ENCODE assay signal across 21 cellular contexts in the genomic region with DNA sequence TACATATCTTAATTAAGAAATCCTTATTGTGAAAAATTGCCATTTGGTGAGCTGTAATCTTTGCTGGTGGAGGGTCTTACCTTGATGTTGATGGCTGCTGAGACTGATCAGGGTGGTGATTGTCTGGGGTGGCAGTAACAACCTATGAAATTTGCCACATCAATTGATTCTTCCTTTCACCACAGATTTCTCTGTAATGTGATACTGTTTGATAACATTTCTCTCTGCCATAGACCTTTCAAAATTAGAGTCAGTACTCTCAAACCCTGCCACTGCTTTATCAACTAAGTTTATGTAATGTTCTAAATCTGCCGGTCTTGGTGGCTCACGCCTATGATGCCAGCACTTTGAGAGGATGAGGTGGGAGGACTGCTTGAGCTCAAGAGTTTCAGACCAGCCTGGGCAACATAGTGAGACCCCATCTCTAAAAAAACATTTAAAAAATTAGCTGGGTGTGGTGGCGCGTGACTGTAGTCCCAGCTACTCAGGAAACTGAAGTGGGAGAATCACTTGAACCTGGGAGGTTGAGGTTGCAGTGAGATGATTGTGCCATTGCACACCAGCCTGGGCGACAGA. TPM values are rescaled to one million over a fixed set of nuclear protein-coding genes. Genes with fewer than 3 reads are reported as not detected.
DNase-seq lines count a peak whose midpoint lies in the region; ATAC-seq lines count a peak whose summit lies in the region.
"Had no signal": no experiment of that assay in that cellular context is flagged by ENCODE, and none has a peak within 500 bp of the region (broad histone marks: within the 10 kb centered on the region; RNA-seq: fewer than 3 reads in every experiment).

No MANE protein-coding gene starts in this region.

- peak; percentile 24 for DNase-seq in activated CD4-positive, alpha-beta T cell treated with anti-CD3 and anti-CD28 coated beads for 48 hours
- no peak for DNase-seq in activated CD4-positive, alpha-beta T cell treated with anti-CD3 and anti-CD28 coated beads, Interleukin-2, amount 50 U/mL, for 4 hours
- DNase-seq in CD1c-positive myeloid dendritic cell (ENCODE audit: extremely low spot score), result peak; percentile 28
- peak; percentile 33 for DNase-seq in activated CD4-positive, alpha-beta memory T cell treated with anti-CD3 and anti-CD28 coated beads for 36 hours
- no peak for DNase-seq in central memory CD8-positive, alpha-beta T cell (ENCODE audit: low spot score in 2 of 2)
- no peak for DNase-seq in NCI-H1436 (lab: John Stamatoyannopoulos, UW)
- no peak for DNase-seq in SHP77 (lab: John Stamatoyannopoulos, UW)
- no peak for DNase-seq in NCI-H510A (lab: John Stamatoyannopoulos, UW)
- DNase-seq: BE2C; cerebellar nuclear complex; foreskin fibroblast; H7; hippocampal formation; lower lobe of right lung; NCI-H1105 treated with DMSO at 0.1 percent for 48 hours; NCI-H526 treated with DMSO at 0.1 percent for 48 hours; psoas muscle; RPMI8226; SK-N-SH; stimulated activated CD4-positive, alpha-beta T cell treated with anti-CD3 and anti-CD28 coated beads, Interleukin-4, amount 100 ng/mL, for 1 hour; upper lobe of right lung had no signal

- peak overlapping the region; percentile 71 for H3K27ac Mint-ChIP-seq in activated CD4-positive, alpha-beta memory T cell treated with anti-CD3 and anti-CD28 coated beads for 36 hours
- no peak overlapping the region for H3K27ac Mint-ChIP-seq in central memory CD8-positive, alpha-beta T cell (ENCODE audit: low read depth)

- peaks cover 60% of the 10 kb centered on the region for H3K4me1 Mint-ChIP-seq in activated CD4-positive, alpha-beta memory T cell treated with anti-CD3 and anti-CD28 coated beads for 36 hours (ENCODE audit: low read depth)
- peaks cover 60% of the 10 kb centered on the region for H3K4me1 Mint-ChIP-seq in central memory CD8-positive, alpha-beta T cell

- intact Hi-C loops in activated CD4-positive, alpha-beta memory T cell treated with anti-CD3 and anti-CD28 coated beads for 36 hours (cut with micrococcal nuclease), result loop anchor here (1.0 kb wide), 1 partner anchor 67 kb away; no protein-coding TSS in a partner anchor

- H3K4me3 Mint-ChIP-seq in activated CD4-positive, alpha-beta memory T cell treated with anti-CD3 and anti-CD28 coated beads for 36 hours, result no peak overlapping the region
- peak overlapping the region; percentile 20 for H3K4me3 Mint-ChIP-seq in central memory CD8-positive, alpha-beta T cell

- H3K9me3 Mint-ChIP-seq in activated CD4-positive, alpha-beta memory T cell treated with anti-CD3 and anti-CD28 coated beads for 36 hours, result no peaks in the 10 kb centered on the region
- no peaks in the 10 kb centered on the region for H3K9me3 Mint-ChIP-seq in central memory CD8-positive, alpha-beta T cell

- POLR2A ChIA-PET in activated CD4-positive, alpha-beta memory T cell treated with anti-CD3 and anti-CD28 coated beads for 36 hours (lab: Charles Lee), result no interaction called here

- ATAC-seq in central memory CD8-positive, alpha-beta T cell (replicated peaks; ENCODE audit: extremely low read depth, poor library complexity, severe bottlenecking), result no peak
- ATAC-seq: lower lobe of right lung, psoas muscle, upper lobe of right lung had no signal

- peaks cover 8% of the 10 kb centered on the region for H3K36me3 Mint-ChIP-seq in activated CD4-positive, alpha-beta memory T cell treated with anti-CD3 and anti-CD28 coated beads for 36 hours
- H3K36me3 Mint-ChIP-seq in central memory CD8-positive, alpha-beta T cell (ENCODE audit: insufficient read depth), result peaks cover 19% of the 10 kb centered on the region

- no peaks in the 10 kb centered on the region for H3K27me3 Mint-ChIP-seq in activated CD4-positive, alpha-beta memory T cell treated with anti-CD3 and anti-CD28 coated beads for 36 hours
- no peaks in the 10 kb centered on the region for H3K27me3 Mint-ChIP-seq in central memory CD8-positive, alpha-beta T cell

- CTCF ChIA-PET in activated CD4-positive, alpha-beta memory T cell treated with anti-CD3 and anti-CD28 coated beads for 36 hours (lab: Charles Lee), result interaction anchor here (1.0 to 1.7 kb wide), 2 partner anchors 103 to 281 kb away, joined by 3 to 5 read pairs; partner anchors contain the start of gene BSDC1

RNA-seq across cellular contexts. Expression of gene KPNA6, which starts 5.0 kb away (rescaled TPM):
- 10 to 100 TPM; 69.8 to 77.6 TPM for total RNA-seq in activated CD4-positive, alpha-beta memory T cell treated with anti-CD3 and anti-CD28 coated beads for 36 hours

RNA-seq across cellular contexts. Expression of gene TMEM39B, which starts 40.1 kb away (rescaled TPM):
- total RNA-seq in activated CD4-positive, alpha-beta memory T cell treated with anti-CD3 and anti-CD28 coated beads for 36 hours, result 10 to 100 TPM; 18.9 to 19.7 TPM

Comparison
In these comparisons a context has a peak if more than half of its experiments do, and no peak if none do; other contexts are left out.
1. DNase-seq: peak in activated CD4-positive, alpha-beta T cell treated with anti-CD3 and anti-CD28 coated beads for 48 hours (single experiment), CD1c-positive myeloid dendritic cell (single experiment) and activated CD4-positive, alpha-beta memory T cell treated with anti-CD3 and anti-CD28 coated beads for 36 hours (single experiment); none in activated CD4-positive, alpha-beta T cell treated with anti-CD3 and anti-CD28 coated beads, Interleukin-2, amount 50 U/mL, for 4 hours (0 of 2), central memory CD8-positive, alpha-beta T cell (0 of 2), NCI-H1436 (single experiment), SHP77 (0 of 2) and NCI-H510A (single experiment).